17 cellular contexts compared by ENCODE assay signal in the genomic region with DNA sequence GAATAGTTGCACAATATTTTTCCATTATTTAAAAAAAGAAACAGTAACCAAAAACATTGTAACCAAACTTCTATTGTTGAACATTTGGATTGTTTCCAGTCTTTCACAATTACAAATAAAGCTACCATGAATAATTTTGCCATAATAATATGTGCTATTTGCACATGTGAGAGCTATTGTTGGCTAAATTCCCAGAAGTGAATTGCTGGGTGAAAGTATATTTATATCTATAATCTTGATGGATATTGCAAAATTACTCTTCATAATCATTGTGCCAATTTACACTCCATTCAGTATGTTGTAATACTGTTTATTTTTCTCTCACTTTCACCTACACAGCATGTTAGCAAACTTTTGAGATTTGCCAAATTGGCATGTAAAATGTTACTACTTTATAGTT. TPM values are rescaled to one million over a fixed set of nuclear protein-coding genes. Genes with fewer than 3 reads are reported as not detected.
A peak's percentile ranks its signal among the peaks of the same experiment; 100 is the strongest.
DNase-seq lines count a peak whose midpoint lies in the region; ATAC-seq and TF ChIP-seq lines count a peak whose summit lies in the region.
"Had no signal": no experiment of that assay in that cellular context is flagged by ENCODE, and none has a peak within 500 bp of the region (broad histone marks: within the 10 kb centered on the region; RNA-seq: fewer than 3 reads in every experiment).

No MANE protein-coding gene starts in this region.

- intact Hi-C loops in left ventricle myocardium inferior (cut with micrococcal nuclease): no loop called here

- H3K4me1 ChIP-seq in RWPE2 (ENCODE audit: insufficient read depth, poor library complexity, severe bottlenecking) (peaks cover 44% of the 10 kb centered on the region), left ventricle myocardium inferior (peaks cover 18% of the 10 kb centered on the region)
- H3K4me1 ChIP-seq: BLaER1, sigmoid colon had no signal

- H3K9me3 ChIP-seq in RWPE2 (ENCODE audit: severe bottlenecking): no peaks in the 10 kb centered on the region
- H3K9me3 ChIP-seq in left ventricle myocardium inferior (replicated peaks): no peaks in the 10 kb centered on the region
- H3K9me3 ChIP-seq: sigmoid colon had no signal

- H3K27ac ChIP-seq in RWPE2 (ENCODE audit: poor library complexity, severe bottlenecking) (no peak overlapping the region), left ventricle myocardium inferior (replicated peaks) (no peak overlapping the region)
- H3K27ac ChIP-seq: BLaER1, sigmoid colon had no signal

- ATAC-seq in RWPE2 (ENCODE audit: low read depth): peak; percentile 3; the same call in 1 of the 3 replicates
- ATAC-seq in omental fat pad (ENCODE audit: low FRiP score): no peak

- TF ChIP-seq CTCF in RWPE2 (IDR thresholded peaks at IDR 0.05; ENCODE audit: poor library complexity, severe bottlenecking) (no peak), fibroblast of pulmonary artery (IDR thresholded peaks at IDR 0.05; ENCODE audit: low read length, missing control alignments) (no peak), omental fat pad (IDR thresholded peaks at IDR 0.05) (no peak), left ventricle myocardium inferior (IDR thresholded peaks at IDR 0.05; ENCODE audit: borderline replicate concordance) (no peak)

- H3K27me3 ChIP-seq in RWPE2 (ENCODE audit: insufficient read depth, poor library complexity, severe bottlenecking) (no peaks in the 10 kb centered on the region), left ventricle myocardium inferior (ENCODE audit: low read depth) (no peaks in the 10 kb centered on the region)
- H3K27me3 ChIP-seq: BLaER1, sigmoid colon had no signal

- H3K36me3 ChIP-seq in RWPE2 (ENCODE audit: low read depth): no peaks in the 10 kb centered on the region
- H3K36me3 ChIP-seq in left ventricle myocardium inferior: no peaks in the 10 kb centered on the region
- H3K36me3 ChIP-seq: BLaER1, sigmoid colon had no signal

- H3K4me3 ChIP-seq in RWPE2 (ENCODE audit: severe bottlenecking) (no peak overlapping the region), fibroblast of pulmonary artery (replicated peaks; ENCODE audit: low read depth, low read length) (no peak overlapping the region), left ventricle myocardium inferior (no peak overlapping the region)
- H3K4me3 ChIP-seq: BLaER1, sigmoid colon had no signal

- DNase-seq in HCEC 1CT: peak; percentile 60
- peak in 2 of 3 experiments; percentile 8 to 81 for DNase-seq in NCI-H1417 (lab: John Stamatoyannopoulos, UW)
- DNase-seq in RWPE2 (ENCODE audit: low spot score): no peak
- DNase-seq in fibroblast of pulmonary artery (ENCODE audit: low read depth): peak; percentile 96
- no peak for DNase-seq in activated CD4-positive, alpha-beta T cell treated with anti-CD3 and anti-CD28 coated beads, Interleukin-2, amount 50 U/mL, for 1 hour
- no peak for DNase-seq in omental fat pad (ENCODE audit: low spot score)
- no peak for DNase-seq in T1000 (lab: John Stamatoyannopoulos, UW)
- DNase-seq in left ventricle myocardium inferior: no peak
- DNase-seq: activated naive CD4-positive, alpha-beta T cell treated with Interleukin-2 at 50 U/mL for 16 hours; EL; mesenchymal stem cell; NCI-H2171 treated with DMSO at 0.1 percent for 48 hours; RPMI8226; sigmoid colon; stimulated activated naive CD4-positive, alpha-beta T cell had no signal

RNA-seq across cellular contexts. Expression of gene SLC22A16, which starts 36.6 kb away (rescaled TPM):
- total RNA-seq in omental fat pad: 1 to 10 TPM in 1 of 4 donors, under 1 TPM in 2, not detected in 1; 0.82 to 4.2 (median 0.84) TPM
- not detected for total RNA-seq in left ventricle myocardium inferior
- total RNA-seq: neural crest cell had no signal

Comparison
In these comparisons a context has a peak if more than half of its experiments do, and no peak if none do; other contexts are left out.
1. DNase-seq: peak in HCEC 1CT (single experiment), NCI-H1417 (2 of 3) and fibroblast of pulmonary artery (single experiment); none in RWPE2 (single experiment), activated CD4-positive, alpha-beta T cell treated with anti-CD3 and anti-CD28 coated beads, Interleukin-2, amount 50 U/mL, for 1 hour (single experiment), omental fat pad (single experiment), T1000 (single experiment) and left ventricle myocardium inferior (single experiment).